ENCODE assay signal across 8 cellular contexts in genomic region chr19:13036366-13036976, GRCh38. TPM values are rescaled to one million over a fixed set of nuclear protein-coding genes. Genes with fewer than 3 reads are reported as not detected.
DNase-seq lines count a peak whose midpoint lies in the region; ATAC-seq and TF ChIP-seq lines count a peak whose summit lies in the region.

No MANE protein-coding gene starts in this region.

- TF ChIP-seq CTCF in LNCAP (IDR thresholded peaks at IDR 0.05), result peak; percentile 54
- TF ChIP-seq CTCF in RWPE1 (conservative IDR thresholded peaks at IDR 0.05; ENCODE audit: low read depth), result no peak
- TF ChIP-seq CTCF in type B pancreatic cell (conservative IDR thresholded peaks at IDR 0.05), result no peak

- ATAC-seq in GM19324 (IDR thresholded peaks at IDR 0.05; ENCODE audit: low FRiP score, unreplicated experiment), result no peak
- no peak for ATAC-seq in HG03196 (IDR thresholded peaks at IDR 0.05; ENCODE audit: unreplicated experiment)

- H3K9me3 Mint-ChIP-seq in type B pancreatic cell, result no peaks in the 10 kb centered on the region

- H3K36me3 Mint-ChIP-seq in type B pancreatic cell, result no peaks in the 10 kb centered on the region

- CTCF ChIA-PET in RWPE1 (lab: Yijun Ruan, JAX), result interaction anchor here (0.6 to 1.2 kb wide), 3 partner anchors 59 to 227 kb away, joined by 3 to 4 read pairs (median 3); no protein-coding TSS in a partner anchor

- peaks cover 98% of the 10 kb centered on the region for H3K27me3 Mint-ChIP-seq in type B pancreatic cell

- H3K27ac Mint-ChIP-seq in type B pancreatic cell, result peak overlapping the region; percentile 36

- POLR2A ChIA-PET in RWPE1 (lab: Yijun Ruan, JAX; ENCODE audit: low non-redundant PET), result no interaction called here

- DNase-seq in RWPE1 (ENCODE audit: low spot score) (peak; percentile 89), hepatic stellate cell (ENCODE audit: low spot score) (peak; percentile 79), type B pancreatic cell (ENCODE audit: extremely low spot score, unreplicated experiment) (no peak), ureter (ENCODE audit: low spot score) (no peak)
- no peak for DNase-seq in activated CD4-positive, alpha-beta T cell treated with anti-CD3 and anti-CD28 coated beads, Interleukin-2, amount 50 U/mL, for 1 hour

- H3K27ac ChIP-seq in RWPE1, result peak overlapping the region; percentile 77

- no peak overlapping the region for H3K4me3 Mint-ChIP-seq in type B pancreatic cell

- H3K4me1 Mint-ChIP-seq in type B pancreatic cell (ENCODE audit: unreplicated experiment), result peaks cover 11% of the 10 kb centered on the region

RNA-seq across cellular contexts. Expression of gene NFIX, which starts 41.2 kb away (rescaled TPM):
- total RNA-seq in type B pancreatic cell (ENCODE audit: low replicate concordance), result 4.2 and 12.4 TPM in 2 replicates
- 91.7 TPM for total RNA-seq in ureter

Comparison
In these comparisons a context has a peak if more than half of its experiments do, and no peak if none do; other contexts are left out.
1. DNase-seq: peak in RWPE1 (single experiment) and hepatic stellate cell (single experiment); none in type B pancreatic cell (single experiment), ureter (single experiment) and activated CD4-positive, alpha-beta T cell treated with anti-CD3 and anti-CD28 coated beads, Interleukin-2, amount 50 U/mL, for 1 hour (single experiment).